In genomic region chr6:102717737-102718427, GRCh38 we compare ENCODE assay signal across 1 cellular context.
TF ChIP-seq lines count a peak whose summit lies in the region.

No MANE protein-coding gene starts in this region.

TF ChIP-seq in WTC11, 78 proteins besides CTCF, POLR2A, EP300 and RAD21 (continued from another document):
- TF ChIP-seq ZNF138 (CRISPR knock-in tag; conservative IDR thresholded peaks at IDR 0.05) (no peak), FOXP4 (CRISPR knock-in tag; IDR thresholded peaks at IDR 0.05) (no peak)
